ENCODE assay signal across 3 cellular contexts in genomic region chr18:23438608-23439366, GRCh38.
TF ChIP-seq lines count a peak whose summit lies in the region.

No MANE protein-coding gene starts in this region.

TF ChIP-seq in SK-N-SH, 30 proteins besides CTCF, POLR2A, EP300 and RAD21:
- no peak for TF ChIP-seq PBX3 (IDR thresholded peaks at IDR 0.05)
- TF ChIP-seq MXI1 (IDR thresholded peaks at IDR 0.05; ENCODE audit: low read depth, low read length): no peak
- no peak for TF ChIP-seq USF1 (IDR thresholded peaks at IDR 0.05; ENCODE audit: borderline replicate concordance, low read depth)
- TF ChIP-seq, protein P1, sequence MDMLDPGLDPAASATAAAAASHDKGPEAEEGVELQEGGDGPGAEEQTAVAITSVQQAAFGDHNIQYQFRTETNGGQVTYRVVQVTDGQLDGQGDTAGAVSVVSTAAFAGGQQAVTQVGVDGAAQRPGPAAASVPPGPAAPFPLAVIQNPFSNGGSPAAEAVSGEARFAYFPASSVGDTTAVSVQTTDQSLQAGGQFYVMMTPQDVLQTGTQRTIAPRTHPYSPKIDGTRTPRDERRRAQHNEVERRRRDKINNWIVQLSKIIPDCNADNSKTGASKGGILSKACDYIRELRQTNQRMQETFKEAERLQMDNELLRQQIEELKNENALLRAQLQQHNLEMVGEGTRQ (IDR thresholded peaks at IDR 0.05; ENCODE audit: borderline replicate concordance, low read depth, low read length): no peak
- TF ChIP-seq TAF1 (IDR thresholded peaks at IDR 0.05; ENCODE audit: borderline replicate concordance, low read depth, low read length): no peak
- no peak for TF ChIP-seq CHD2 (IDR thresholded peaks at IDR 0.05; ENCODE audit: low read length, partially characterized antibody)
TF ChIP-seq in SK-N-SH: peak in this region for 0.

TF ChIP-seq in SK-N-SH treated with all-trans-retinoic acid at 6 μM for 48 hours, 23 proteins besides CTCF, POLR2A, EP300 and RAD21 (continued from another document):
- TF ChIP-seq, protein P2, sequence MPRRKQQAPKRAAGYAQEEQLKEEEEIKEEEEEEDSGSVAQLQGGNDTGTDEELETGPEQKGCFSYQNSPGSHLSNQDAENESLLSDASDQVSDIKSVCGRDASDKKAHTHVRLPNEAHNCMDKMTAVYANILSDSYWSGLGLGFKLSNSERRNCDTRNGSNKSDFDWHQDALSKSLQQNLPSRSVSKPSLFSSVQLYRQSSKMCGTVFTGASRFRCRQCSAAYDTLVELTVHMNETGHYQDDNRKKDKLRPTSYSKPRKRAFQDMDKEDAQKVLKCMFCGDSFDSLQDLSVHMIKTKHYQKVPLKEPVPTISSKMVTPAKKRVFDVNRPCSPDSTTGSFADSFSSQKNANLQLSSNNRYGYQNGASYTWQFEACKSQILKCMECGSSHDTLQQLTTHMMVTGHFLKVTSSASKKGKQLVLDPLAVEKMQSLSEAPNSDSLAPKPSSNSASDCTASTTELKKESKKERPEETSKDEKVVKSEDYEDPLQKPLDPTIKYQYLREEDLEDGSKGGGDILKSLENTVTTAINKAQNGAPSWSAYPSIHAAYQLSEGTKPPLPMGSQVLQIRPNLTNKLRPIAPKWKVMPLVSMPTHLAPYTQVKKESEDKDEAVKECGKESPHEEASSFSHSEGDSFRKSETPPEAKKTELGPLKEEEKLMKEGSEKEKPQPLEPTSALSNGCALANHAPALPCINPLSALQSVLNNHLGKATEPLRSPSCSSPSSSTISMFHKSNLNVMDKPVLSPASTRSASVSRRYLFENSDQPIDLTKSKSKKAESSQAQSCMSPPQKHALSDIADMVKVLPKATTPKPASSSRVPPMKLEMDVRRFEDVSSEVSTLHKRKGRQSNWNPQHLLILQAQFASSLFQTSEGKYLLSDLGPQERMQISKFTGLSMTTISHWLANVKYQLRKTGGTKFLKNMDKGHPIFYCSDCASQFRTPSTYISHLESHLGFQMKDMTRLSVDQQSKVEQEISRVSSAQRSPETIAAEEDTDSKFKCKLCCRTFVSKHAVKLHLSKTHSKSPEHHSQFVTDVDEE (CRISPR knock-in tag; IDR thresholded peaks at IDR 0.05): no peak
- no peak for TF ChIP-seq ZC3H10 (CRISPR knock-in tag; IDR thresholded peaks at IDR 0.05)
- TF ChIP-seq, protein P3, sequence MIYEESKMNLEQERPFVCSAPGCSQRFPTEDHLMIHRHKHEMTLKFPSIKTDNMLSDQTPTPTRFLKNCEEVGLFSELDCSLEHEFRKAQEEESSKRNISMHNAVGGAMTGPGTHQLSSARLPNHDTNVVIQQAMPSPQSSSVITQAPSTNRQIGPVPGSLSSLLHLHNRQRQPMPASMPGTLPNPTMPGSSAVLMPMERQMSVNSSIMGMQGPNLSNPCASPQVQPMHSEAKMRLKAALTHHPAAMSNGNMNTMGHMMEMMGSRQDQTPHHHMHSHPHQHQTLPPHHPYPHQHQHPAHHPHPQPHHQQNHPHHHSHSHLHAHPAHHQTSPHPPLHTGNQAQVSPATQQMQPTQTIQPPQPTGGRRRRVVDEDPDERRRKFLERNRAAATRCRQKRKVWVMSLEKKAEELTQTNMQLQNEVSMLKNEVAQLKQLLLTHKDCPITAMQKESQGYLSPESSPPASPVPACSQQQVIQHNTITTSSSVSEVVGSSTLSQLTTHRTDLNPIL (CRISPR knock-in tag; IDR thresholded peaks at IDR 0.05; ENCODE audit: low read depth): no peak
- no peak for TF ChIP-seq SNAI2 (CRISPR knock-in tag; IDR thresholded peaks at IDR 0.05)
- TF ChIP-seq TOX (CRISPR knock-in tag; IDR thresholded peaks at IDR 0.05; ENCODE audit: borderline replicate concordance): no peak
- no peak for TF ChIP-seq TCF4 (CRISPR knock-in tag; IDR thresholded peaks at IDR 0.05; ENCODE audit: borderline replicate concordance)
- TF ChIP-seq ESRRG (CRISPR knock-in tag; IDR thresholded peaks at IDR 0.05): no peak
- no peak for TF ChIP-seq ZFP3 (CRISPR knock-in tag; IDR thresholded peaks at IDR 0.05)
- TF ChIP-seq ZNF70 (CRISPR knock-in tag; IDR thresholded peaks at IDR 0.05): no peak
- TF ChIP-seq, protein P4, sequence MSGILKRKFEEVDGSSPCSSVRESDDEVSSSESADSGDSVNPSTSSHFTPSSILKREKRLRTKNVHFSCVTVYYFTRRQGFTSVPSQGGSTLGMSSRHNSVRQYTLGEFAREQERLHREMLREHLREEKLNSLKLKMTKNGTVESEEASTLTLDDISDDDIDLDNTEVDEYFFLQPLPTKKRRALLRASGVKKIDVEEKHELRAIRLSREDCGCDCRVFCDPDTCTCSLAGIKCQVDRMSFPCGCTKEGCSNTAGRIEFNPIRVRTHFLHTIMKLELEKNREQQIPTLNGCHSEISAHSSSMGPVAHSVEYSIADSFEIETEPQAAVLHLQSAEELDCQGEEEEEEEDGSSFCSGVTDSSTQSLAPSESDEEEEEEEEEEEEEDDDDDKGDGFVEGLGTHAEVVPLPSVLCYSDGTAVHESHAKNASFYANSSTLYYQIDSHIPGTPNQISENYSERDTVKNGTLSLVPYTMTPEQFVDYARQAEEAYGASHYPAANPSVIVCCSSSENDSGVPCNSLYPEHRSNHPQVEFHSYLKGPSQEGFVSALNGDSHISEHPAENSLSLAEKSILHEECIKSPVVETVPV (CRISPR knock-in tag; IDR thresholded peaks at IDR 0.05): no peak
- no peak for TF ChIP-seq BACH2 (CRISPR knock-in tag; IDR thresholded peaks at IDR 0.05; ENCODE audit: borderline replicate concordance)
- TF ChIP-seq GLIS3 (CRISPR knock-in tag; IDR thresholded peaks at IDR 0.05): no peak
- TF ChIP-seq CSDC2 (CRISPR knock-in tag; IDR thresholded peaks at IDR 0.05): no peak
- no peak for TF ChIP-seq ARNTL (CRISPR knock-in tag; IDR thresholded peaks at IDR 0.05; ENCODE audit: borderline replicate concordance, low read depth)
- no peak for TF ChIP-seq OSR1 (CRISPR knock-in tag; IDR thresholded peaks at IDR 0.05)

TF ChIP-seq in endothelial cell of umbilical vein, 7 proteins besides CTCF, POLR2A, EP300 and RAD21 (continued from another document):
- TF ChIP-seq, protein P5, sequence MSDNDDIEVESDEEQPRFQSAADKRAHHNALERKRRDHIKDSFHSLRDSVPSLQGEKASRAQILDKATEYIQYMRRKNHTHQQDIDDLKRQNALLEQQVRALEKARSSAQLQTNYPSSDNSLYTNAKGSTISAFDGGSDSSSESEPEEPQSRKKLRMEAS (IDR thresholded peaks at IDR 0.05; ENCODE audit: insufficient read depth, insufficient read length): no peak
- TF ChIP-seq GATA2 (IDR thresholded peaks at IDR 0.05; ENCODE audit: insufficient read depth, insufficient read length, low read depth, low read length) (no peak), EZH2 (IDR thresholded peaks at IDR 0.05; ENCODE audit: borderline replicate concordance, low read depth, low read length, severe bottlenecking) (no peak), POLR2AphosphoS5 (IDR thresholded peaks at IDR 0.05; ENCODE audit: insufficient read depth, low read depth, low read length) (no peak)
